ENCODE assay signal across 24 cellular contexts in the genomic region with DNA sequence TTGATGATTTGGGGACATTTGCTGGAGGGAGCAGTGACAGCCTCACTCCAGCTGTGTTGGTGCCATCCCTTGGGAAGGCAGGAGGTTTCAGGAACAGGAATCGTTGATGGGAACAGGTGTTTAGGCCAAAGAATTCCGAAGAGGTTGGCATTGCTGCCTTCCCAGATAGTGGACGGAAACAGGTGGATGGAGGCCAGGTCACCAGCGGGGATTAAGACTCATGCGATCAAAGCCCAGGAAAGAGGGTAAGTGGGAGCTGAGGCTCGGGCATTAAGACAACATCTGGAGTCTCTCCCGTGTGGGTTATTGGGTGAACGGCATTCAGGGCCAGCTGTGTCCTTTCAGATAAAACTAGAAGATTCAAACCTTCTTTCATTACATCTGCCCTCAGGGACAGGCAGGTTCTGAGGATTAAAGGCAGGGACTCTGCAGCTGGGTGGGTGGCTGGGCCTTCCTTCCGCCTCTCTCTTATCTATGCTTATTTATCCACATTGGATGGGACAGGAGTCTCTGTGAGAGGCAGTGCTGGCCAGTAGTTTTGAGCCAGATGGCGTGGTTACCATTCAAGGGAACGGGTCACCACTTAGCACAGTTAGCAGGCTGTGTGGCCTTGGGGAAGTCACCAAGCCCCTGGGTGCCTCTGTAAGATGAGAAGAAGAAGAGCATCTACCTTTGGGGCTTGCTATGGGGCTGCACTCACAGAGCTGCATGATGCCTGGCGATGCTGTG.
A peak's percentile ranks its signal among the peaks of the same experiment; 100 is the strongest.
DNase-seq lines count a peak whose midpoint lies in the region; ATAC-seq, FAIRE-seq and TF ChIP-seq lines count a peak whose summit lies in the region.
"Had no signal": no experiment of that assay in that cellular context is flagged by ENCODE, and none has a peak within 500 bp of the region (broad histone marks: within the 10 kb centered on the region; RNA-seq: fewer than 3 reads in every experiment).

No MANE protein-coding gene starts in this region.

- TF ChIP-seq CTCF in right atrium auricular region (IDR thresholded peaks at IDR 0.05) (no peak), Loucy (conservative IDR thresholded peaks at IDR 0.05; ENCODE audit: low read length) (no peak), kidney (IDR thresholded peaks at IDR 0.05; ENCODE audit: borderline replicate concordance, extremely low read depth, insufficient read depth) (no peak)
- no peak for TF ChIP-seq CTCF in activated CD8-positive, alpha-beta T cell treated with anti-CD3 and anti-CD28 coated beads for 36 hours (IDR thresholded peaks at IDR 0.05)

- H3K36me3 Mint-ChIP-seq in activated CD8-positive, alpha-beta T cell treated with anti-CD3 and anti-CD28 coated beads for 36 hours (ENCODE audit: low read depth): no peaks in the 10 kb centered on the region
- H3K36me3 Mint-ChIP-seq: CD8-positive, alpha-beta memory T cell had no signal

- peaks cover 16% of the 10 kb centered on the region for H3F3A ChIP-seq in Loucy (ENCODE audit: low read depth)

- H3K36me3 ChIP-seq in right atrium auricular region (no peaks in the 10 kb centered on the region), Loucy (ENCODE audit: insufficient read depth, low read length) (no peaks in the 10 kb centered on the region), kidney (ENCODE audit: control insufficient read depth in 1 of 2, insufficient read depth in 2 of 2, low read length in 2 of 2) (no peaks in the 10 kb centered on the region)

- no peak for FAIRE-seq in kidney (lab: Jason Lieb, UNC)
- FAIRE-seq: A549, G401.6, GM18507, H1 had no signal

- DNase-seq in left cardiac atrium (peak; percentile 6), right atrium auricular region (ENCODE audit: low spot score) (no peak), kidney (peak; percentile 22), NCI-H2107 treated with DMSO at 0.1 percent for 48 hours (lab: John Stamatoyannopoulos, UW; ENCODE audit: unreplicated experiment) (no peak), CD1c-positive myeloid dendritic cell (ENCODE audit: extremely low spot score) (no peak)
- no peak for DNase-seq in activated CD8-positive, alpha-beta T cell treated with anti-CD3 and anti-CD28 coated beads for 36 hours
- DNase-seq: Calu3, DMS153, NCI-H1092, NCI-H1436, NCI-H2029, NCI-H226, NCI-H510A treated with DMSO at 0.1 percent for 48 hours, NCI-H748 treated with DMSO at 0.1 percent for 48 hours, PC-9, RPMI8226 had no signal

- ATAC-seq in left cardiac atrium: no peak
- ATAC-seq in activated CD8-positive, alpha-beta T cell treated with anti-CD3 and anti-CD28 coated beads for 36 hours: no peak
- ATAC-seq: HCT116 had no signal

- H3K9me3 ChIP-seq in right atrium auricular region (no peaks in the 10 kb centered on the region), Loucy (ENCODE audit: insufficient read depth, low read depth, low read length) (no peaks in the 10 kb centered on the region), kidney (ENCODE audit: control insufficient read depth in 1 of 2, low read length in 2 of 2) (no peaks in the 10 kb centered on the region)
- H3K9me3 ChIP-seq: A549 had no signal

- H3K4me3 Mint-ChIP-seq in activated CD8-positive, alpha-beta T cell treated with anti-CD3 and anti-CD28 coated beads for 36 hours: no peak overlapping the region
- H3K4me3 Mint-ChIP-seq: CD8-positive, alpha-beta memory T cell had no signal

- no peaks in the 10 kb centered on the region for H3K9me2 ChIP-seq in Loucy (replicated peaks; ENCODE audit: low read depth, low read length)

- no peak overlapping the region for H3K27ac ChIP-seq in right atrium auricular region
- H3K27ac ChIP-seq in kidney (ENCODE audit: low read depth in 2 of 2, low read length in 2 of 2): no peak overlapping the region
- H3K27ac ChIP-seq: A549, KMS-11, PC-9 had no signal

- H3K79me2 ChIP-seq in Loucy (ENCODE audit: insufficient read depth, low read length): peaks cover 14% of the 10 kb centered on the region; the same call in 1 of the 2 replicates

- H3K27ac Mint-ChIP-seq in activated CD8-positive, alpha-beta T cell treated with anti-CD3 and anti-CD28 coated beads for 36 hours: no peak overlapping the region
- H3K27ac Mint-ChIP-seq: CD8-positive, alpha-beta memory T cell had no signal

- H3K4me1 ChIP-seq in right atrium auricular region (no peaks in the 10 kb centered on the region), Loucy (ENCODE audit: insufficient read depth, low read length, poor library complexity, severe bottlenecking) (peaks cover 62% of the 10 kb centered on the region), kidney (ENCODE audit: control insufficient read depth in 1 of 2, insufficient read depth in 1 of 2, low read depth in 1 of 2, low read length in 2 of 2) (no peaks in the 10 kb centered on the region)
- H3K4me1 ChIP-seq: A549 had no signal

- peak overlapping the region; percentile 89 for H3K4me2 ChIP-seq in Loucy (ENCODE audit: low read depth, low read length, poor library complexity, severe bottlenecking)
- H3K4me2 ChIP-seq: A549, KMS-11, PC-9 had no signal

- intact Hi-C loops in left cardiac atrium (cut with DNase I): no loop called here
- intact Hi-C loops in kidney (cut with DNase I): no loop called here
- intact Hi-C loops in activated CD8-positive, alpha-beta T cell treated with anti-CD3 and anti-CD28 coated beads for 36 hours (cut with micrococcal nuclease): no loop called here

- H3K9ac ChIP-seq in Loucy (ENCODE audit: low read depth, low read length, poor library complexity, severe bottlenecking) (peak overlapping the region; percentile 94), kidney (ENCODE audit: low read length in 2 of 2) (no peak overlapping the region)
- H3K9ac ChIP-seq: KMS-11 had no signal

- POLR2A ChIA-PET in activated CD8-positive, alpha-beta T cell treated with anti-CD3 and anti-CD28 coated beads for 36 hours (lab: Charles Lee): interaction anchor here (0.6 kb wide), 1 partner anchor 362 kb away, joined by 3 read pairs; no protein-coding TSS in a partner anchor

- no peak overlapping the region for H2AFZ ChIP-seq in Loucy (ENCODE audit: low read length)
- H2AFZ ChIP-seq: PC-9 had no signal

- H3K4me3 ChIP-seq in right atrium auricular region (no peak overlapping the region), Loucy (ENCODE audit: low read length, poor library complexity, severe bottlenecking) (peak overlapping the region; percentile 73), kidney (ENCODE audit: low read length in 2 of 2) (no peak overlapping the region)
- H3K4me3 ChIP-seq: A549, PC-9 had no signal

- CTCF ChIA-PET in activated CD8-positive, alpha-beta T cell treated with anti-CD3 and anti-CD28 coated beads for 36 hours (lab: Charles Lee): interaction anchor here (1.4 to 1.8 kb wide), 2 partner anchors 15 to 20 kb away, joined by 4 to 6 read pairs; no protein-coding TSS in a partner anchor

- peaks cover 0 to 4% of the 10 kb centered on the region in 2 donors for H3K27me3 ChIP-seq in right atrium auricular region
- no peaks in the 10 kb centered on the region for H3K27me3 ChIP-seq in Loucy (ENCODE audit: insufficient read depth, low read length, poor library complexity, severe bottlenecking)

- H3K9me3 Mint-ChIP-seq in activated CD8-positive, alpha-beta T cell treated with anti-CD3 and anti-CD28 coated beads for 36 hours: peaks cover 1% of the 10 kb centered on the region

- H3K27me3 Mint-ChIP-seq in activated CD8-positive, alpha-beta T cell treated with anti-CD3 and anti-CD28 coated beads for 36 hours: peaks cover 35% of the 10 kb centered on the region

- H3K4me1 Mint-ChIP-seq in activated CD8-positive, alpha-beta T cell treated with anti-CD3 and anti-CD28 coated beads for 36 hours (ENCODE audit: low read depth): peaks cover 4% of the 10 kb centered on the region
- H3K4me1 Mint-ChIP-seq: CD8-positive, alpha-beta memory T cell had no signal

- no peaks in the 10 kb centered on the region for H4K20me1 ChIP-seq in Loucy (ENCODE audit: insufficient read depth, low read length, poor library complexity, severe bottlenecking)

Comparison
In these comparisons a context has a peak if more than half of its experiments do, and no peak if none do; other contexts are left out.
1. DNase-seq: peak in left cardiac atrium (single experiment) and kidney (single experiment); none in right atrium auricular region (single experiment), NCI-H2107 treated with DMSO at 0.1 percent for 48 hours (single experiment), CD1c-positive myeloid dendritic cell (single experiment) and activated CD8-positive, alpha-beta T cell treated with anti-CD3 and anti-CD28 coated beads for 36 hours (single experiment).